ENCODE assay signal across 15 cellular contexts in genomic region chr2:55302241-55302640, GRCh38. TPM values are rescaled to one million over a fixed set of nuclear protein-coding genes. Genes with fewer than 3 reads are reported as not detected.
DNase-seq lines count a peak whose midpoint lies in the region; ATAC-seq, FAIRE-seq and TF ChIP-seq lines count a peak whose summit lies in the region.
"Had no signal": no experiment of that assay in that cellular context is flagged by ENCODE, and none has a peak within 500 bp of the region (broad histone marks: within the 10 kb centered on the region; RNA-seq: fewer than 3 reads in every experiment).

No MANE protein-coding gene starts in this region.

- 2% methylated on average over 3 of the region's 3 CpGs for WGBS in GM12878 (ENCODE audit: insufficient coverage, insufficient replicate concordance, low lambda C conversion rate, missing lambda C conversion rate)

- H3K36me3 ChIP-seq in GM12878 (ENCODE audit: control insufficient read depth in 2 of 2, insufficient read depth in 2 of 2, low read length in 1 of 2) (no peaks in the 10 kb centered on the region; a peak in 1 of 4 replicates), osteoblast (ENCODE audit: insufficient read depth, low read length) (peaks cover 38% of the 10 kb centered on the region)

- no TSS peak for BruUV-seq in GM12878 (replicated peaks; lab: Mats Ljungman, UMichigan)

- H3K27ac ChIP-seq in GM12878 (ENCODE audit: control insufficient read depth, insufficient read depth) (no peak overlapping the region), osteoblast (ENCODE audit: low read depth, low read length) (no peak overlapping the region)
- H3K27ac ChIP-seq: heart right ventricle, thoracic aorta had no signal

- peak overlapping the region; percentile 41; the same call in 1 of the 2 replicates for H3K4me2 ChIP-seq in GM12878 (ENCODE audit: control insufficient read depth, insufficient read depth)
- no peak overlapping the region for H3K4me2 ChIP-seq in osteoblast (ENCODE audit: insufficient read depth, low read length)

- CTCF ChIA-PET in GM12878 (lab: Yijun Ruan, JAX) = interaction anchor here (1.3 kb wide), 1 partner anchor 10 kb away, joined by 4 read pairs; no protein-coding TSS in a partner anchor

- TF ChIP-seq CTCF in GM12878 (IDR thresholded peaks at IDR 0.05 in 2 of 3, conservative IDR thresholded peaks at IDR 0.05 in 1 of 3; ENCODE audit: control insufficient read depth in 2 of 3, extremely low read depth in 1 of 3, insufficient read depth in 1 of 3, low read depth in 3 of 3, low read length in 3 of 3) (no peak), osteoblast (IDR thresholded peaks at IDR 0.05; ENCODE audit: extremely low read depth, low read depth, low read length) (no peak)

- H3K9me3 ChIP-seq in GM12878 (replicated peaks; ENCODE audit: control insufficient read depth, insufficient read depth, low read length) (no peaks in the 10 kb centered on the region), osteoblast (ENCODE audit: low read depth, low read length) (no peaks in the 10 kb centered on the region)
- H3K9me3 ChIP-seq: heart right ventricle, thoracic aorta had no signal

- H3K4me1 ChIP-seq in GM12878 (ENCODE audit: control insufficient read depth, insufficient read depth, low read length) = peaks cover 18% of the 10 kb centered on the region
- H3K4me1 ChIP-seq in osteoblast (ENCODE audit: insufficient read depth, low read length) = no peaks in the 10 kb centered on the region
- H3K4me1 ChIP-seq: heart right ventricle had no signal

- ATAC-seq in GM18858 (IDR thresholded peaks at IDR 0.05; ENCODE audit: unreplicated experiment) (peak; percentile 77), GM21367 (IDR thresholded peaks at IDR 0.05; ENCODE audit: unreplicated experiment) (peak; percentile 60), HG03039 (IDR thresholded peaks at IDR 0.05; ENCODE audit: unreplicated experiment) (peak; percentile 82), GM12878 (peak; percentile 97)
- ATAC-seq: heart right ventricle had no signal

- RAD21 ChIA-PET in GM12878 (lab: Charles Lee; ENCODE audit: unreplicated experiment) = no interaction called here

- no peak overlapping the region for H3K9ac ChIP-seq in GM12878 (ENCODE audit: control insufficient read depth, insufficient read depth, low read length)

- FAIRE-seq in GM12878 (lab: Jason Lieb, UNC) = peak; percentile 83
- FAIRE-seq: HTR-8/SVneo had no signal

- no peak for TF ChIP-seq RAD21 in GM12878 (IDR thresholded peaks at IDR 0.05; ENCODE audit: insufficient read depth, low read depth, low read length)

- H3K79me2 ChIP-seq in GM12878 (ENCODE audit: control insufficient read depth, insufficient read depth, low read length) (no peaks in the 10 kb centered on the region), osteoblast (ENCODE audit: insufficient read depth, low read length) (no peaks in the 10 kb centered on the region)

- POLR2A ChIA-PET in GM12878 (lab: Charles Lee) = no interaction called here

- SMC1A ChIA-PET in GM12878 (lab: Charles Lee; ENCODE audit: uncharacterized antibody, unreplicated experiment) = interaction anchor here (0.8 to 1.9 kb wide), 3 partner anchors 9 to 13 kb away, joined by 3 to 5 read pairs (median 4); no protein-coding TSS in a partner anchor

- H3K4me3 ChIP-seq in GM12878 = no peak overlapping the region
- no peak overlapping the region for H3K4me3 ChIP-seq in osteoblast (ENCODE audit: insufficient read depth, low read length)
- H3K4me3 ChIP-seq: heart right ventricle, thoracic aorta had no signal

- in situ Hi-C loops in GM12878 (cut with MboI) = no loop called here

- H2AFZ ChIP-seq in GM12878 (ENCODE audit: control insufficient read depth, low read depth, low read length) (no peak overlapping the region), osteoblast (ENCODE audit: low read length) (no peak overlapping the region)

- intact Hi-C loops in GM12878 (cut with micrococcal nuclease; ENCODE audit: unreplicated experiment) = loop anchor here (1.0 kb wide), 1 partner anchor 9 kb away; no protein-coding TSS in a partner anchor

- H3K27me3 ChIP-seq in GM12878 (replicated peaks in 1 of 2; ENCODE audit: control insufficient read depth in 2 of 2, insufficient read depth in 2 of 2, low read length in 1 of 2) (no peaks in the 10 kb centered on the region), osteoblast (ENCODE audit: insufficient read depth, low read length) (no peaks in the 10 kb centered on the region)
- H3K27me3 ChIP-seq: heart right ventricle had no signal

- DNase-seq in GM12878 (ENCODE audit: low read depth, low spot score) = peak; percentile 56
- DNase-seq in iPS-NIHi7 (ENCODE audit: extremely low spot score) = no peak
- DNase-seq in osteoblast (ENCODE audit: insufficient read length, low spot score, missing footprints) = no peak
- no peak for DNase-seq in superior temporal gyrus (ENCODE audit: extremely low spot score)
- DNase-seq: activated CD4-positive, alpha-beta memory T cell treated with anti-CD3 and anti-CD28 coated beads for 36 hours; effector CD4-positive, alpha-beta T cell; heart right ventricle; mammary epithelial cell; NCI-H1092 treated with DMSO at 0.1 percent for 48 hours; posterior cingulate gyrus had no signal

- H4K20me1 ChIP-seq in GM12878 (ENCODE audit: control insufficient read depth, insufficient read depth) (no peaks in the 10 kb centered on the region), osteoblast (ENCODE audit: insufficient read depth, low read length) (no peaks in the 10 kb centered on the region)

- TF ChIP-seq EP300 in GM12878 (IDR thresholded peaks at IDR 0.05; ENCODE audit: borderline replicate concordance in 1 of 2, control insufficient read depth in 1 of 2, low read depth in 2 of 2, low read length in 2 of 2) = peak in 1 of 2 experiments; percentile 58; a peak in 1 of 4 replicates

- no peak for TF ChIP-seq POLR2A in GM12878 (IDR thresholded peaks at IDR 0.05; ENCODE audit: low read depth, low read length)

TF ChIP-seq in GM12878, 131 proteins besides CTCF, POLR2A, EP300 and RAD21 (continues in another document):
- TF ChIP-seq, protein P1, sequence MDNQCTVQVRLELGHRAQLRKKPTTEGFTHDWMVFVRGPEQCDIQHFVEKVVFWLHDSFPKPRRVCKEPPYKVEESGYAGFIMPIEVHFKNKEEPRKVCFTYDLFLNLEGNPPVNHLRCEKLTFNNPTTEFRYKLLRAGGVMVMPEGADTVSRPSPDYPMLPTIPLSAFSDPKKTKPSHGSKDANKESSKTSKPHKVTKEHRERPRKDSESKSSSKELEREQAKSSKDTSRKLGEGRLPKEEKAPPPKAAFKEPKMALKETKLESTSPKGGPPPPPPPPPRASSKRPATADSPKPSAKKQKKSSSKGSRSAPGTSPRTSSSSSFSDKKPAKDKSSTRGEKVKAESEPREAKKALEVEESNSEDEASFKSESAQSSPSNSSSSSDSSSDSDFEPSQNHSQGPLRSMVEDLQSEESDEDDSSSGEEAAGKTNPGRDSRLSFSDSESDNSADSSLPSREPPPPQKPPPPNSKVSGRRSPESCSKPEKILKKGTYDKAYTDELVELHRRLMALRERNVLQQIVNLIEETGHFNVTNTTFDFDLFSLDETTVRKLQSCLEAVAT (IDR thresholded peaks at IDR 0.05) = peak; percentile 80; the same call in 1 of the 2 replicates
- peak; percentile 84 for TF ChIP-seq NR2F1 (conservative IDR thresholded peaks at IDR 0.05)
- no peak for TF ChIP-seq SREBF2 (IDR thresholded peaks at IDR 0.05; ENCODE audit: low read length)
- peak; percentile 89 for TF ChIP-seq MEF2A (IDR thresholded peaks at IDR 0.05; ENCODE audit: insufficient read depth, low read depth, low read length)
- TF ChIP-seq SKIL (IDR thresholded peaks at IDR 0.05; ENCODE audit: low read depth, poor library complexity, severe bottlenecking) = peak; percentile 84

RNA-seq across cellular contexts. Expression of gene MTIF2, which starts 33.2 kb away (rescaled TPM):
- total RNA-seq in GM12878 (2013; cell fraction: nucleolus; rRNA removed) = 54.4 and 61.4 TPM in 2 replicates
- total RNA-seq in GM12878 (2014; rRNA removed) (34.2 and 38.5 TPM in 2 replicates), GM12878 (2014; rRNA removed; fragmentation: Illumina TruSeq; extraction: Trizol) (62.1 and 63.7 TPM in 2 replicates), GM12878 (2021) (33.4 and 34.1 TPM in 2 replicates), osteoblast (45.6 and 51.9 TPM in 2 replicates)
- polyA plus RNA-seq in GM12878 (2011; ENCODE audit: low read depth) = 19.3 TPM
- polyA plus RNA-seq in GM12878 (2011; rRNA removed) (40.8 and 65.5 TPM in 2 replicates), GM12878 (2014; fragmentation: Illumina TruSeq; extraction: Trizol) (50.2 and 57.4 TPM in 2 replicates), GM12878 (2014; fragmentation: Nextera tagmentation; extraction: Ambion mirVana) (10 to 100 TPM; 26.4 to 39.2 TPM), GM12878 (2014; rRNA removed) (25.5 and 30.9 TPM in 2 replicates), GM12878 (2016; fragmentation: Nextera tagmentation; extraction: Ambion mirVana) (10 to 100 TPM; 45.4 to 46.1 TPM)
- 16.3 and 17.6 TPM in 2 replicates for polyA plus RNA-seq in GM12878 (2011; cell fraction: cytosol; rRNA removed)
- polyA plus RNA-seq in GM12878 (2011; cell fraction: nucleus; rRNA removed) = 37.9 and 42.0 TPM in 2 replicates
- polyA plus RNA-seq in GM12878 (2012) = 26.4 and 33.0 TPM in 2 replicates
- polyA minus RNA-seq in GM12878 (2011; rRNA and poly(A)+ RNA removed) = 53.5 and 57.6 TPM in 2 replicates
- 16.6 and 21.8 TPM in 2 replicates for polyA minus RNA-seq in GM12878 (2011; cell fraction: cytosol; rRNA and poly(A)+ RNA removed)
- 45.0 and 56.9 TPM in 2 replicates for polyA minus RNA-seq in GM12878 (2011; cell fraction: nucleus; rRNA and poly(A)+ RNA removed)
